12 cellular contexts compared by ENCODE assay signal in the genomic region with DNA sequence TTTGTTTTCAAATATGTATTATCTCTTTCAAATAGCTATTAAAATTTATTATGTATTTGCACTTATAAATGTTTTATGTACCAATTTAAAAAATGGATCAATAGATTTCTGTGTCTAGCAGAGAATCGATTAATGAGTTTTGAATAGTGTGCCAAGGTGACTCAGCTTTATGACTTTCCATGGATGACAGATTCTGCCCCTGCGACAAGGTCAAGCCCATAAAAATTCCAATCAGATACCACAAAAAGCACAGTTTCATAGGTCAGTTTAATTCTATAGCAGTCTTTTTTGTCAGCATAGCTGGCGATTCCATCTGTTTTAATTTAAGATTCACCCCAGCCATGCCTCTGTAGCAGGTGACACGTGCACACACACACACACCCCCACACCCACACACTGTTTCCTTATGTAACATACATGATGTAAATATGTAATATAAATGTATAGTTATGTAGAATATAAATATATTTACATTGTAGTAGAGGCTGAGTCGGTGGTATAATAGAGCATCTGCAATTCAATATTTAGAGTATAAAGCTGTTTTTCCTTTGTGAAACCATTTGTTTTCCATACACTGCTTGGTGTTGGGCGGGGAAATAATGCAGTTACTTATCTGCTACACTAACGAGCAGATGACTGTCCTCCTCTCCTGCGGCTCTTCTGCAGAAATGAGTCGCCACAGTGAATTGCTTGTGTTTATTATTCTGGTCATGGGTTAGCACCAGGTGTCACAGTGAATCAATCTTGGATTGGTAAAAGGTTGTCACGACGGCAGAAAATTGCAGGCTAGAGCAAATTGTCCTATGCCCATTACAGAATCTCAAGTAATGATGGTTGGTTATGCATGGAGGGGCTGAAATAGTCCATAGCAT. TPM values are rescaled to one million over a fixed set of nuclear protein-coding genes. Genes with fewer than 3 reads are reported as not detected.
DNase-seq lines count a peak whose midpoint lies in the region; ATAC-seq, FAIRE-seq and TF ChIP-seq lines count a peak whose summit lies in the region.
"Had no signal": no experiment of that assay in that cellular context is flagged by ENCODE, and none has a peak within 500 bp of the region (broad histone marks: within the 10 kb centered on the region; RNA-seq: fewer than 3 reads in every experiment).

No MANE protein-coding gene starts in this region.

- no peak overlapping the region for H3K4me2 ChIP-seq in GM23248 (ENCODE audit: unreplicated experiment)

- peaks cover 41% of the 10 kb centered on the region for H3K4me1 ChIP-seq in GM23248 (ENCODE audit: insufficient read depth)
- peaks cover 0 to 7% (median 0%) of the 10 kb centered on the region in 3 donors for H3K4me1 ChIP-seq in pancreas

- no peaks in the 10 kb centered on the region for H3K9me2 ChIP-seq in GM23248 (ENCODE audit: insufficient read depth)

- TF ChIP-seq CTCF in astrocyte of the spinal cord (IDR thresholded peaks at IDR 0.05; ENCODE audit: low read depth, low read length) = no peak
- no peak for TF ChIP-seq CTCF in pancreas (IDR thresholded peaks at IDR 0.05)

- H3K27ac ChIP-seq in GM23248 (peak overlapping the region; percentile 2; the same call in 1 of the 2 replicates), pancreas (no peak overlapping the region)
- H3K27ac ChIP-seq: right lobe of liver had no signal

- FAIRE-seq in pancreas (lab: Jason Lieb, UNC) = no peak
- FAIRE-seq: TTC549 had no signal

- H3K27me3 ChIP-seq in GM23248 (replicated peaks; ENCODE audit: insufficient read depth) (no peaks in the 10 kb centered on the region), pancreas (no peaks in the 10 kb centered on the region)
- H3K27me3 ChIP-seq: right lobe of liver had no signal

- H3K9ac ChIP-seq in GM23248 = no peak overlapping the region

- peak; percentile 19 to 79 (median 62) for ATAC-seq in pancreas
- no peak for ATAC-seq in HG03432 (IDR thresholded peaks at IDR 0.05; ENCODE audit: unreplicated experiment)
- ATAC-seq: right lobe of liver had no signal

- no peaks in the 10 kb centered on the region for H3K36me3 ChIP-seq in GM23248 (ENCODE audit: low read depth)
- no peaks in the 10 kb centered on the region for H3K36me3 ChIP-seq in pancreas
- H3K36me3 ChIP-seq: right lobe of liver had no signal

- H3K4me3 ChIP-seq in GM23248 (no peak overlapping the region), astrocyte of the spinal cord (ENCODE audit: low read depth, low read length) (no peak overlapping the region), pancreas (no peak overlapping the region)
- H3K4me3 ChIP-seq: right lobe of liver had no signal

- H4K20me1 ChIP-seq in GM23248 (ENCODE audit: insufficient read depth) = no peaks in the 10 kb centered on the region

- intact Hi-C loops in pancreas (cut with DNase I) = no loop called here

- no peak overlapping the region for H2AFZ ChIP-seq in GM23248

- in situ Hi-C loops in GM23248 (cut with MboI) = no loop called here
- in situ Hi-C loops in astrocyte of the spinal cord (cut with HindIII; ENCODE audit: low sequenced_read_pairs) = no loop called here

- no peaks in the 10 kb centered on the region for H3K9me3 ChIP-seq in GM23248 (ENCODE audit: low read depth)
- no peaks in the 10 kb centered on the region for H3K9me3 ChIP-seq in pancreas
- H3K9me3 ChIP-seq: right lobe of liver had no signal

- WGBS in GM23248 (ENCODE audit: low coverage in 1 of 2, low lambda C conversion rate in 2 of 2, missing lambda C conversion rate in 2 of 2), 2 experiments = 27 to 30% methylated on average over 11 of the region's 11 CpGs
- WGBS in pancreas, 2 donors = 28 to 35% methylated on average over 11 of the region's 11 CpGs

- H3K79me2 ChIP-seq in GM23248 (ENCODE audit: insufficient read depth) = peaks cover 77% of the 10 kb centered on the region

- peaks cover 27% of the 10 kb centered on the region for H3F3A ChIP-seq in GM23248 (ENCODE audit: insufficient read depth)

- DNase-seq in GM23248 = peak; percentile 82
- DNase-seq in NCI-H2081 treated with DMSO at 0.1 percent for 48 hours (lab: John Stamatoyannopoulos, UW) = peak; percentile 83
- DNase-seq in astrocyte of the spinal cord (ENCODE audit: low read depth, low spot score) = peak; percentile 46
- no peak for DNase-seq in pancreas
- DNase-seq in NCI-H510A (lab: John Stamatoyannopoulos, UW) = no peak
- no peak for DNase-seq in HK-2 (ENCODE audit: unreplicated experiment)
- DNase-seq in NCI-H128 (lab: John Stamatoyannopoulos, UW; ENCODE audit: unreplicated experiment) = no peak
- DNase-seq: activated effector memory CD4-positive, alpha-beta T cell treated with anti-CD3 and anti-CD28 coated beads, Interleukin-2, amount 50 U/mL, for 16 hours; immature natural killer cell had no signal

RNA-seq across cellular contexts. Expression of gene RAB31, which starts 29.1 kb away (rescaled TPM):
- total RNA-seq in GM23248 (2014; rRNA removed; shearing (Covaris generic)) = 40.5 and 49.2 TPM in 2 replicates
- polyA plus RNA-seq in GM23248 (2016; fragmentation: Nextera tagmentation; extraction: Ambion mirVana) (144 and 162 TPM in 2 replicates), pancreas (1 to 10 TPM; 3.2 to 4.2 TPM)
- total RNA-seq in pancreas = 10 to 100 TPM in 2 of 6 donors, 1 to 10 TPM in 4; 1.4 to 28.2 (median 5.5) TPM

Comparison
In these comparisons a context has a peak if more than half of its experiments do, and no peak if none do; other contexts are left out.
1. DNase-seq: peak in GM23248 (single experiment), NCI-H2081 treated with DMSO at 0.1 percent for 48 hours (single experiment) and astrocyte of the spinal cord (single experiment); none in pancreas (0 of 6), NCI-H510A (single experiment), HK-2 (single experiment) and NCI-H128 (single experiment).